In genomic region chr4:66921433-66921832, GRCh38 we compare ENCODE assay signal across 1 cellular context.
TF ChIP-seq lines count a peak whose summit lies in the region.

No MANE protein-coding gene starts in this region.

TF ChIP-seq in SK-N-SH, 30 proteins besides CTCF, POLR2A, EP300 and RAD21 (continued from another document):
- TF ChIP-seq REST (IDR thresholded peaks at IDR 0.05; ENCODE audit: low read depth, low read length) (no peak), ZBTB33 (IDR thresholded peaks at IDR 0.05; ENCODE audit: borderline replicate concordance, low read depth) (no peak), IRF3 (IDR thresholded peaks at IDR 0.05; ENCODE audit: low read depth, low read length) (no peak), TCF12 (IDR thresholded peaks at IDR 0.05) (no peak), SIN3A (IDR thresholded peaks at IDR 0.05; ENCODE audit: borderline replicate concordance, low read depth, low read length) (no peak), FOXM1 (IDR thresholded peaks at IDR 0.05; ENCODE audit: low read depth) (no peak), TEAD4 (IDR thresholded peaks at IDR 0.05; ENCODE audit: borderline replicate concordance, insufficient read depth) (no peak), FOSL2 (IDR thresholded peaks at IDR 0.05; ENCODE audit: borderline replicate concordance, low read depth) (no peak), RFX5 (IDR thresholded peaks at IDR 0.05; ENCODE audit: low read length) (no peak), MXI1 (IDR thresholded peaks at IDR 0.05; ENCODE audit: low read depth, low read length) (no peak), USF2 (IDR thresholded peaks at IDR 0.05; ENCODE audit: borderline replicate concordance, low read depth, low read length) (no peak), ELF1 (IDR thresholded peaks at IDR 0.05) (no peak)
